ENCODE assay signal across 33 cellular contexts in genomic region chr3:174662653-174663052, GRCh38.
"Had no signal": no experiment of that assay in that cellular context is flagged by ENCODE, and none has a peak within 500 bp of the region (broad histone marks: within the 10 kb centered on the region; RNA-seq: fewer than 3 reads in every experiment).

No MANE protein-coding gene starts in this region.

- H3K4me3 ChIP-seq: ascending aorta, cardiac muscle cell had no signal

- H3K9me3 ChIP-seq: ascending aorta had no signal

- H3K4me1 ChIP-seq: ascending aorta had no signal

- ATAC-seq: activated CD4-positive, CD25-positive, alpha-beta regulatory T cell treated with anti-CD3 and anti-CD28 coated beads, Interleukin-2, amount 50 U/mL, for 24 hours; activated CD8-positive, alpha-beta T cell treated with anti-CD3 and anti-CD28 coated beads for 36 hours; activated naive CD4-positive, alpha-beta T cell treated with anti-CD3 and anti-CD28 coated beads, Interleukin-2, amount 50 U/mL, for 72 hours; activated T-cell treated with anti-CD3 and anti-CD28 coated beads, Interleukin-2, amount 50 U/mL, for 4 hours; activated T-cell treated with anti-CD3 and anti-CD28 coated beads, Interleukin-2, amount 50 U/mL, for 72 hours; activated T-helper 17 cell treated with anti-CD3 and anti-CD28 coated beads, Interleukin-2, amount 50 U/mL, for 72 hours had no signal

- H3K27ac ChIP-seq: ascending aorta, cardiac muscle cell, VCaP had no signal

- DNase-seq: activated CD4-positive, alpha-beta memory T cell treated with anti-CD3 and anti-CD28 coated beads for 36 hours; activated CD4-positive, alpha-beta T cell treated with anti-CD3 and anti-CD28 coated beads for 4 hours; activated CD4-positive, alpha-beta T cell treated with anti-CD3 and anti-CD28 coated beads, Interleukin-2, amount 10 ng/mL, durations not matched to agents 24 days and 14 days; activated CD4-positive, alpha-beta T cell treated with anti-CD3 and anti-CD28 coated beads, Interleukin-2, amount 50 U/mL, for 1 hour; activated CD4-positive, alpha-beta T cell treated with anti-CD3 and anti-CD28 coated beads, Interleukin-2, amount 50 U/mL, for 4 hours; activated CD4-positive, CD25-positive, alpha-beta regulatory T cell; activated CD8-positive, alpha-beta memory T cell treated with anti-CD3 and anti-CD28 coated beads, Interleukin-2, amount 50 U/mL, for 4 hours; activated CD8-positive, alpha-beta T cell treated with anti-CD3 and anti-CD28 coated beads for 36 hours; activated effector memory CD4-positive, alpha-beta T cell treated with anti-CD3 and anti-CD28 coated beads, Interleukin-2, amount 50 U/mL, for 16 hours; activated gamma-delta T cell treated with Interleukin-2 at 50 U/mL for 16 hours; activated naive CD4-positive, alpha-beta T cell; activated naive CD4-positive, alpha-beta T cell treated with anti-CD3 and anti-CD28 coated beads for 36 hours; activated naive CD4-positive, alpha-beta T cell treated with anti-CD3 and anti-CD28 coated beads, Interleukin-2, amount 50 U/mL, for 16 hours; activated naive CD8-positive, alpha-beta T cell treated with anti-CD3 and anti-CD28 coated beads for 36 hours; activated T-cell treated with anti-CD3 and anti-CD28 coated beads for 4 hours; activated T-cell treated with anti-CD3 and anti-CD28 coated beads, Interleukin-2, amount 50 U/mL, for 1 hour; activated T-cell treated with anti-CD3 and anti-CD28 coated beads, Interleukin-2, amount 50 U/mL, for 4 hours; activated T-cell treated with anti-CD3 and anti-CD28 coated beads, Interleukin-2, amount 50 U/mL, for 72 hours; amygdala; anterior cingulate cortex; caudate nucleus; cerebellar nuclear complex; T-helper 1 cell; T-helper 2 cell; T-helper 9 cell had no signal

- H3K27me3 ChIP-seq: ascending aorta, cardiac muscle cell had no signal

- FAIRE-seq: bronchial epithelial cell, TTC549 had no signal

- H3K36me3 ChIP-seq: ascending aorta, cardiac muscle cell had no signal
